Comparison of ENCODE assay signal across 1 cellular context in the genomic region with DNA sequence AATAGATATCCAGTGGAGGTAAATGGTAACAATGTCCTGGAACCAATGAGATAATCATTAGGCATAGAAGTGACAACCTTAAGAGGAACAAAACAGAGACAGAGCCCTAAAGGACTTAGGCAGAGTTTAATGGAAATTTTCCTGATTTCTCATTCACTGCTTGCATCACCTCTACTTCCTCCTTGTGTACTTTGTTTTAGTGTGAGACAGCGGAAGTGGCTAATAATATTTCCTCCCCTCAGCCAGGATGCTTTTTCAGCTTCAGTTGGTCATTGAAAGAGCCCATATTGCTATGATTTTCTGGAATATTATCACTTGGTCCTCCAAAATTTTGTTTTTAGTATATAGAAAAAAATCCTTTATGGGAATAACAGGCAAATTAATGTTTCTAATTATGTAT.
TF ChIP-seq lines count a peak whose summit lies in the region.

No MANE protein-coding gene starts in this region.

TF ChIP-seq in H1, 55 proteins besides CTCF, POLR2A, EP300 and RAD21:
- TF ChIP-seq JUND (IDR thresholded peaks at IDR 0.05; ENCODE audit: low read length) (no peak), SUZ12 (IDR thresholded peaks at IDR 0.05; ENCODE audit: low read length) (no peak), SP2 (IDR thresholded peaks at IDR 0.05; ENCODE audit: low read length) (no peak), USF2 (IDR thresholded peaks at IDR 0.05; ENCODE audit: low read length) (no peak), TCF12 (IDR thresholded peaks at IDR 0.05; ENCODE audit: low read depth, low read length) (no peak), JUN (IDR thresholded peaks at IDR 0.05; ENCODE audit: low read depth, low read length) (no peak), POU5F1 (IDR thresholded peaks at IDR 0.05; ENCODE audit: low read depth, low read length) (no peak), TAF7 (optimal IDR thresholded peaks at IDR 0.05; ENCODE audit: borderline replicate concordance, low read depth, low read length) (no peak), RFX5 (IDR thresholded peaks at IDR 0.05; ENCODE audit: borderline replicate concordance, low read depth, low read length) (no peak), SIX5 (IDR thresholded peaks at IDR 0.05; ENCODE audit: low read depth, low read length) (no peak)
- TF ChIP-seq, protein P1, sequence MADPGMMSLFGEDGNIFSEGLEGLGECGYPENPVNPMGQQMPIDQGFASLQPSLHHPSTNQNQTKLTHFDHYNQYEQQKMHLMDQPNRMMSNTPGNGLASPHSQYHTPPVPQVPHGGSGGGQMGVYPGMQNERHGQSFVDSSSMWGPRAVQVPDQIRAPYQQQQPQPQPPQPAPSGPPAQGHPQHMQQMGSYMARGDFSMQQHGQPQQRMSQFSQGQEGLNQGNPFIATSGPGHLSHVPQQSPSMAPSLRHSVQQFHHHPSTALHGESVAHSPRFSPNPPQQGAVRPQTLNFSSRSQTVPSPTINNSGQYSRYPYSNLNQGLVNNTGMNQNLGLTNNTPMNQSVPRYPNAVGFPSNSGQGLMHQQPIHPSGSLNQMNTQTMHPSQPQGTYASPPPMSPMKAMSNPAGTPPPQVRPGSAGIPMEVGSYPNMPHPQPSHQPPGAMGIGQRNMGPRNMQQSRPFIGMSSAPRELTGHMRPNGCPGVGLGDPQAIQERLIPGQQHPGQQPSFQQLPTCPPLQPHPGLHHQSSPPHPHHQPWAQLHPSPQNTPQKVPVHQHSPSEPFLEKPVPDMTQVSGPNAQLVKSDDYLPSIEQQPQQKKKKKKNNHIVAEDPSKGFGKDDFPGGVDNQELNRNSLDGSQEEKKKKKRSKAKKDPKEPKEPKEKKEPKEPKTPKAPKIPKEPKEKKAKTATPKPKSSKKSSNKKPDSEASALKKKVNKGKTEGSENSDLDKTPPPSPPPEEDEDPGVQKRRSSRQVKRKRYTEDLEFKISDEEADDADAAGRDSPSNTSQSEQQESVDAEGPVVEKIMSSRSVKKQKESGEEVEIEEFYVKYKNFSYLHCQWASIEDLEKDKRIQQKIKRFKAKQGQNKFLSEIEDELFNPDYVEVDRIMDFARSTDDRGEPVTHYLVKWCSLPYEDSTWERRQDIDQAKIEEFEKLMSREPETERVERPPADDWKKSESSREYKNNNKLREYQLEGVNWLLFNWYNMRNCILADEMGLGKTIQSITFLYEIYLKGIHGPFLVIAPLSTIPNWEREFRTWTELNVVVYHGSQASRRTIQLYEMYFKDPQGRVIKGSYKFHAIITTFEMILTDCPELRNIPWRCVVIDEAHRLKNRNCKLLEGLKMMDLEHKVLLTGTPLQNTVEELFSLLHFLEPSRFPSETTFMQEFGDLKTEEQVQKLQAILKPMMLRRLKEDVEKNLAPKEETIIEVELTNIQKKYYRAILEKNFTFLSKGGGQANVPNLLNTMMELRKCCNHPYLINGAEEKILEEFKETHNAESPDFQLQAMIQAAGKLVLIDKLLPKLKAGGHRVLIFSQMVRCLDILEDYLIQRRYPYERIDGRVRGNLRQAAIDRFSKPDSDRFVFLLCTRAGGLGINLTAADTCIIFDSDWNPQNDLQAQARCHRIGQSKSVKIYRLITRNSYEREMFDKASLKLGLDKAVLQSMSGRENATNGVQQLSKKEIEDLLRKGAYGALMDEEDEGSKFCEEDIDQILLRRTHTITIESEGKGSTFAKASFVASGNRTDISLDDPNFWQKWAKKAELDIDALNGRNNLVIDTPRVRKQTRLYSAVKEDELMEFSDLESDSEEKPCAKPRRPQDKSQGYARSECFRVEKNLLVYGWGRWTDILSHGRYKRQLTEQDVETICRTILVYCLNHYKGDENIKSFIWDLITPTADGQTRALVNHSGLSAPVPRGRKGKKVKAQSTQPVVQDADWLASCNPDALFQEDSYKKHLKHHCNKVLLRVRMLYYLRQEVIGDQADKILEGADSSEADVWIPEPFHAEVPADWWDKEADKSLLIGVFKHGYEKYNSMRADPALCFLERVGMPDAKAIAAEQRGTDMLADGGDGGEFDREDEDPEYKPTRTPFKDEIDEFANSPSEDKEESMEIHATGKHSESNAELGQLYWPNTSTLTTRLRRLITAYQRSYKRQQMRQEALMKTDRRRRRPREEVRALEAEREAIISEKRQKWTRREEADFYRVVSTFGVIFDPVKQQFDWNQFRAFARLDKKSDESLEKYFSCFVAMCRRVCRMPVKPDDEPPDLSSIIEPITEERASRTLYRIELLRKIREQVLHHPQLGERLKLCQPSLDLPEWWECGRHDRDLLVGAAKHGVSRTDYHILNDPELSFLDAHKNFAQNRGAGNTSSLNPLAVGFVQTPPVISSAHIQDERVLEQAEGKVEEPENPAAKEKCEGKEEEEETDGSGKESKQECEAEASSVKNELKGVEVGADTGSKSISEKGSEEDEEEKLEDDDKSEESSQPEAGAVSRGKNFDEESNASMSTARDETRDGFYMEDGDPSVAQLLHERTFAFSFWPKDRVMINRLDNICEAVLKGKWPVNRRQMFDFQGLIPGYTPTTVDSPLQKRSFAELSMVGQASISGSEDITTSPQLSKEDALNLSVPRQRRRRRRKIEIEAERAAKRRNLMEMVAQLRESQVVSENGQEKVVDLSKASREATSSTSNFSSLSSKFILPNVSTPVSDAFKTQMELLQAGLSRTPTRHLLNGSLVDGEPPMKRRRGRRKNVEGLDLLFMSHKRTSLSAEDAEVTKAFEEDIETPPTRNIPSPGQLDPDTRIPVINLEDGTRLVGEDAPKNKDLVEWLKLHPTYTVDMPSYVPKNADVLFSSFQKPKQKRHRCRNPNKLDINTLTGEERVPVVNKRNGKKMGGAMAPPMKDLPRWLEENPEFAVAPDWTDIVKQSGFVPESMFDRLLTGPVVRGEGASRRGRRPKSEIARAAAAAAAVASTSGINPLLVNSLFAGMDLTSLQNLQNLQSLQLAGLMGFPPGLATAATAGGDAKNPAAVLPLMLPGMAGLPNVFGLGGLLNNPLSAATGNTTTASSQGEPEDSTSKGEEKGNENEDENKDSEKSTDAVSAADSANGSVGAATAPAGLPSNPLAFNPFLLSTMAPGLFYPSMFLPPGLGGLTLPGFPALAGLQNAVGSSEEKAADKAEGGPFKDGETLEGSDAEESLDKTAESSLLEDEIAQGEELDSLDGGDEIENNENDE (IDR thresholded peaks at IDR 0.05; ENCODE audit: insufficient replicate concordance, low read length) = no peak
